ENCODE assay signal across 8 cellular contexts in the genomic region with DNA sequence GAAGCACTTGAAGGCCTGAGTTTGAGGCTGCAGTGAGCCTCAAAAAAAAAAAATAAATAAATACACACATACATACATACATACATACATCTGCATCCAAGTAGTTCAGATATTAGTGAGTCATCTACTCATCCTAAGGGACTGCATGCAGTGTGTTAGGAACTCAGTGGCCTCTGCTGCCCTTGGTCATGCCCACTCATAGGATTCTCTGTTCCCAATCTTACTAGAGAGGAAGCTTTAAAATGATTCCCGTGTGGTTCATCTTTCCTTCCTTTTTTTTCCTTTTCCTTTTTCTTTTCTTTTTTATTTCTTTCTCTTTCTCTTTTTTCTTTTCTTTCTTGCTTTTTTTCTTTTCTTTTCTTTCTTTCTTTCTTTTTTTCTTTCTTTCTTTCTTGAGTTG. TPM values are rescaled to one million over a fixed set of nuclear protein-coding genes. Genes with fewer than 3 reads are reported as not detected.
"Had no signal": no experiment of that assay in that cellular context is flagged by ENCODE, and none has a peak within 500 bp of the region (broad histone marks: within the 10 kb centered on the region; RNA-seq: fewer than 3 reads in every experiment).

No MANE protein-coding gene starts in this region.

- DNase-seq: H9, HCEC 1CT, KG1 had no signal

- H3K36me3 Mint-ChIP-seq: IgD-negative memory B cell had no signal

- H3K4me3 Mint-ChIP-seq: GM23338, H9 had no signal

- H3K4me2 ChIP-seq: GM23338 had no signal

- ATAC-seq: GM23338 had no signal

- H3K4me3 ChIP-seq: GM23338 had no signal

- H3K9me3 Mint-ChIP-seq: GM23338 had no signal

- H2AFZ ChIP-seq: GM23338 had no signal

- H3K27ac Mint-ChIP-seq: GM23338, H9, IgD-negative memory B cell had no signal

- FAIRE-seq: H1, H54, HTR-8/SVneo had no signal

- H3K4me1 Mint-ChIP-seq: GM23338 had no signal

RNA-seq across cellular contexts. Expression of gene OPHN1, which starts 54.6 kb away (rescaled TPM):
- polyA plus RNA-seq: IgD-negative memory B cell had no signal
